Comparison of ENCODE assay signal across 14 cellular contexts in genomic region chr22:22109693-22110466, GRCh38.
DNase-seq lines count a peak whose midpoint lies in the region; ATAC-seq, FAIRE-seq and TF ChIP-seq lines count a peak whose summit lies in the region.
"Had no signal": no experiment of that assay in that cellular context is flagged by ENCODE, and none has a peak within 500 bp of the region (broad histone marks: within the 10 kb centered on the region; RNA-seq: fewer than 3 reads in every experiment).

No MANE protein-coding gene starts in this region.

- peak; percentile 45 for DNase-seq in H7
- no peak for DNase-seq in astrocyte (ENCODE audit: low read depth)
- peak; percentile 15 for DNase-seq in left kidney (ENCODE audit: low read depth, low spot score)
- DNase-seq in NCI-H2196 (lab: John Stamatoyannopoulos, UW; ENCODE audit: unreplicated experiment): no peak
- no peak for DNase-seq in D721Med (ENCODE audit: insufficient read length, low spot score)
- DNase-seq: activated CD4-positive, alpha-beta T cell treated with anti-CD3 and anti-CD28 coated beads, Interleukin-2, amount 10 ng/mL, durations not matched to agents 7 days and 5 days; heart right ventricle; NCI-H226; nephron progenitor cell; stimulated activated naive CD8-positive, alpha-beta T cell treated with anti-CD3 and anti-CD28 coated beads, Interleukin-15, amount 100 ng/mL, for 72 hours had no signal

- no peak overlapping the region for H3K4me3 ChIP-seq in BLaER1 treated with 17β-estradiol and CSF1 and Interleukin-3, amounts not matched to agents 10 nM and 100 nM
- H3K4me3 ChIP-seq in H7 (ENCODE audit: insufficient read depth, low read depth, low read length): no peak overlapping the region
- H3K4me3 ChIP-seq in astrocyte (ENCODE audit: insufficient read depth, low read depth, low read length): no peak overlapping the region
- H3K4me3 ChIP-seq: ascending aorta, heart right ventricle had no signal

- H3K79me2 ChIP-seq in astrocyte (ENCODE audit: insufficient read depth, low read length): no peaks in the 10 kb centered on the region

- H4K20me1 ChIP-seq in BLaER1 treated with 17β-estradiol and CSF1 and Interleukin-3, amounts not matched to agents 10 nM and 100 nM: no peaks in the 10 kb centered on the region
- no peaks in the 10 kb centered on the region for H4K20me1 ChIP-seq in astrocyte (ENCODE audit: insufficient read depth, low read length)

- H3K9me3 ChIP-seq in BLaER1 treated with 17β-estradiol and CSF1 and Interleukin-3, amounts not matched to agents 10 nM and 100 nM (replicated peaks in 1 of 11): no peaks in the 10 kb centered on the region
- H3K9me3 ChIP-seq in astrocyte (ENCODE audit: insufficient read depth, low read depth, low read length): no peaks in the 10 kb centered on the region
- H3K9me3 ChIP-seq: ascending aorta, heart right ventricle had no signal

- H3K4me3 Mint-ChIP-seq in astrocyte (ENCODE audit: unreplicated experiment): no peak overlapping the region
- H3K4me3 Mint-ChIP-seq: activated CD4-positive, alpha-beta T cell treated with anti-CD3 and anti-CD28 coated beads, Interleukin-2, amount 10 ng/mL, durations not matched to agents 7 days and 5 days; nephron progenitor cell; stimulated activated naive CD8-positive, alpha-beta T cell treated with anti-CD3 and anti-CD28 coated beads, Interleukin-15, amount 100 ng/mL, for 72 hours had no signal

- TF ChIP-seq CTCF in astrocyte (IDR thresholded peaks at IDR 0.05; ENCODE audit: insufficient read depth, low read depth, low read length) (no peak), D721Med (IDR thresholded peaks at IDR 0.05; ENCODE audit: insufficient read depth, missing control alignments) (no peak)

- H3K27ac Mint-ChIP-seq in astrocyte (ENCODE audit: unreplicated experiment): peak overlapping the region; percentile 2
- H3K27ac Mint-ChIP-seq: nephron progenitor cell; stimulated activated naive CD8-positive, alpha-beta T cell treated with anti-CD3 and anti-CD28 coated beads, Interleukin-15, amount 100 ng/mL, for 72 hours had no signal

- no peak overlapping the region; a peak in 1 of 22 replicates for H3K9ac ChIP-seq in BLaER1 treated with 17β-estradiol and CSF1 and Interleukin-3, amounts not matched to agents 10 nM and 100 nM
- no peak overlapping the region for H3K9ac ChIP-seq in astrocyte (ENCODE audit: low read length)

- H3K9me3 Mint-ChIP-seq in astrocyte (ENCODE audit: unreplicated experiment): no peaks in the 10 kb centered on the region
- H3K9me3 Mint-ChIP-seq: activated CD4-positive, alpha-beta T cell treated with anti-CD3 and anti-CD28 coated beads, Interleukin-2, amount 10 ng/mL, durations not matched to agents 7 days and 5 days; nephron progenitor cell; stimulated activated naive CD8-positive, alpha-beta T cell treated with anti-CD3 and anti-CD28 coated beads, Interleukin-15, amount 100 ng/mL, for 72 hours had no signal

- H2AFZ ChIP-seq in astrocyte (ENCODE audit: low read depth, low read length): no peak overlapping the region

- H3K27me3 ChIP-seq in BLaER1 treated with 17β-estradiol and CSF1 and Interleukin-3, amounts not matched to agents 10 nM and 100 nM: no peaks in the 10 kb centered on the region
- H3K27me3 ChIP-seq in H7 (ENCODE audit: control insufficient read depth, insufficient read depth, low read length) (peaks cover 61% of the 10 kb centered on the region), astrocyte (ENCODE audit: insufficient read depth, low read length) (peaks cover 3% of the 10 kb centered on the region)
- H3K27me3 ChIP-seq: ascending aorta, heart right ventricle had no signal

- ATAC-seq in GM18511 (IDR thresholded peaks at IDR 0.05; ENCODE audit: unreplicated experiment): no peak
- ATAC-seq in HG03460 (IDR thresholded peaks at IDR 0.05; ENCODE audit: unreplicated experiment): no peak

- peak overlapping the region in 7 of 11 experiments; percentile 74 to 83 (median 79); a peak in 8 of 22 replicates for H3K27ac ChIP-seq in BLaER1 treated with 17β-estradiol and CSF1 and Interleukin-3, amounts not matched to agents 10 nM and 100 nM
- H3K27ac ChIP-seq in astrocyte (ENCODE audit: low read depth, low read length): no peak overlapping the region
- H3K27ac ChIP-seq: ascending aorta, heart right ventricle had no signal

- peaks cover 14% of the 10 kb centered on the region for H3K27me3 Mint-ChIP-seq in astrocyte (ENCODE audit: low read depth, unreplicated experiment)
- H3K27me3 Mint-ChIP-seq: stimulated activated naive CD8-positive, alpha-beta T cell treated with anti-CD3 and anti-CD28 coated beads, Interleukin-15, amount 100 ng/mL, for 72 hours had no signal

- peaks cover 22 to 52% (median 46%) of the 10 kb centered on the region in 10 experiments for H3K4me1 ChIP-seq in BLaER1 treated with 17β-estradiol and CSF1 and Interleukin-3, amounts not matched to agents 10 nM and 100 nM
- peaks cover 9% of the 10 kb centered on the region for H3K4me1 ChIP-seq in astrocyte (ENCODE audit: insufficient read depth, low read length)
- H3K4me1 ChIP-seq: ascending aorta had no signal

- H3K36me3 ChIP-seq in BLaER1 treated with 17β-estradiol and CSF1 and Interleukin-3, amounts not matched to agents 10 nM and 100 nM: no peaks in the 10 kb centered on the region
- H3K36me3 ChIP-seq in H7 (replicated peaks; ENCODE audit: control insufficient read depth, insufficient read depth, low read length): no peaks in the 10 kb centered on the region
- no peaks in the 10 kb centered on the region for H3K36me3 ChIP-seq in astrocyte (ENCODE audit: insufficient read depth, low read length)
- H3K36me3 ChIP-seq: ascending aorta, heart right ventricle had no signal

- H3K36me3 Mint-ChIP-seq in astrocyte (ENCODE audit: low read depth, unreplicated experiment): peaks cover 3% of the 10 kb centered on the region

- peaks cover 19% of the 10 kb centered on the region for H3K4me1 Mint-ChIP-seq in astrocyte (ENCODE audit: low read depth, unreplicated experiment)

- H3K4me2 ChIP-seq in BLaER1 treated with 17β-estradiol and CSF1 and Interleukin-3, amounts not matched to agents 10 nM and 100 nM: peak overlapping the region; percentile 56 to 89 (median 81)
- no peak overlapping the region for H3K4me2 ChIP-seq in astrocyte (ENCODE audit: low read length)

- no peak for FAIRE-seq in astrocyte (lab: Jason Lieb, UNC)
- no peak for FAIRE-seq in D721Med (lab: Jason Lieb, UNC)

Comparison
In these comparisons a context has a peak if more than half of its experiments do, and no peak if none do; other contexts are left out.
1. DNase-seq: peak in H7 (single experiment) and left kidney (single experiment); none in astrocyte (single experiment), NCI-H2196 (single experiment) and D721Med (single experiment).